15 cellular contexts compared by ENCODE assay signal in the genomic region with DNA sequence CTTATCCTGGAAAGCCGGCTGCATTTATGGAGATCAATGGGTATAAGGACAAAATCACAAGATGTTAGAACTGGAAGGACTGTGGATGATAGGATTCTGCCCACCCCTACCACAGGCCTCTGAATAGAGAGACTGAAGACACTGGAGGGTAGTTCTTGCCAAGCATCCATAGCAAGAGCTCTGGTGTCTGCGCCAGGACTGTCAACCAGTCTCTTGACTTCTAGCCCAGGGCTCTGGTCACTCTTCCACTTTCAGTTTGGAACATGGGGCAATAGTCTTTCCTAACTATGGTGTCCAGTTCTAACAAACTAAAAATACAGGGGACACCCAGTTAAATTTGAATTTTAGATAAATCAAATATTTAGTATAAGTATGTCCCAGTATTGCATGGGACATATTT. TPM values are rescaled to one million over a fixed set of nuclear protein-coding genes. Genes with fewer than 3 reads are reported as not detected.
DNase-seq lines count a peak whose midpoint lies in the region; ATAC-seq, FAIRE-seq and TF ChIP-seq lines count a peak whose summit lies in the region.
"Had no signal": no experiment of that assay in that cellular context is flagged by ENCODE, and none has a peak within 500 bp of the region (broad histone marks: within the 10 kb centered on the region; RNA-seq: fewer than 3 reads in every experiment).

No MANE protein-coding gene starts in this region.

- TF ChIP-seq EP300 in GM12878 (IDR thresholded peaks at IDR 0.05; ENCODE audit: borderline replicate concordance in 1 of 2, control insufficient read depth in 1 of 2, low read depth in 2 of 2, low read length in 2 of 2) = no peak

- no peak for TF ChIP-seq RAD21 in GM12878 (IDR thresholded peaks at IDR 0.05; ENCODE audit: insufficient read depth, low read depth, low read length)

- CTCF ChIA-PET in GM12878 (lab: Yijun Ruan, JAX) = interaction anchor here (0.8 to 1.4 kb wide), 3 partner anchors 11 to 128 kb away, joined by 3 read pairs; no protein-coding TSS in a partner anchor

- TF ChIP-seq CTCF in GM12878 (IDR thresholded peaks at IDR 0.05 in 2 of 3, conservative IDR thresholded peaks at IDR 0.05 in 1 of 3; ENCODE audit: control insufficient read depth in 2 of 3, extremely low read depth in 1 of 3, insufficient read depth in 1 of 3, low read depth in 3 of 3, low read length in 3 of 3) = no peak
- TF ChIP-seq CTCF in uterus (IDR thresholded peaks at IDR 0.05) = no peak
- TF ChIP-seq CTCF in tibial artery (IDR thresholded peaks at IDR 0.05) = no peak

- in situ Hi-C loops in GM12878 (cut with MboI) = no loop called here

- WGBS in GM12878 (ENCODE audit: insufficient coverage, insufficient replicate concordance, low lambda C conversion rate, missing lambda C conversion rate) = 97% methylated on average over 2 of the region's 2 CpGs

- H3K27me3 ChIP-seq in ACC112 (ENCODE audit: insufficient read depth, low read length) (no peaks in the 10 kb centered on the region), GM12878 (replicated peaks in 1 of 2; ENCODE audit: control insufficient read depth in 2 of 2, insufficient read depth in 2 of 2, low read length in 1 of 2) (no peaks in the 10 kb centered on the region), uterus (no peaks in the 10 kb centered on the region), tibial artery (no peaks in the 10 kb centered on the region)

- SMC1A ChIA-PET in GM12878 (lab: Charles Lee; ENCODE audit: uncharacterized antibody, unreplicated experiment) = no interaction called here

- no peak for FAIRE-seq in GM12878 (lab: Jason Lieb, UNC)
- FAIRE-seq: bronchial epithelial cell, frontal cortex had no signal

- no peak overlapping the region for H3K4me2 ChIP-seq in GM12878 (ENCODE audit: control insufficient read depth, insufficient read depth)

- peak; percentile 8; the same call in 1 of the 3 replicates for ATAC-seq in GM12878
- peak; percentile 55 for ATAC-seq in left ventricle myocardium superior
- ATAC-seq: activated CD4-positive, alpha-beta T cell treated with anti-CD3 and anti-CD28 coated beads for 36 hours had no signal

- H3K4me1 ChIP-seq in ACC112 (ENCODE audit: control insufficient read depth, insufficient read depth, low read length, unreplicated experiment) (peaks cover 45% of the 10 kb centered on the region), GM12878 (ENCODE audit: control insufficient read depth, insufficient read depth, low read length) (peaks cover 35% of the 10 kb centered on the region), uterus (peaks cover 9 to 29% of the 10 kb centered on the region in 2 donors), tibial artery (peaks cover 0 to 85% (median 57%) of the 10 kb centered on the region in 4 donors)

- DNase-seq in EL (peak; percentile 31), GM12878 (ENCODE audit: low read depth, low spot score) (no peak), left ventricle myocardium superior (peak; percentile 41), uterus (no peak), HPDE6-E6E7 (ENCODE audit: extremely low spot score) (no peak), tibial artery (no peak)
- no peak for DNase-seq in stimulated activated CD4-positive, alpha-beta T cell treated with anti-CD3 and anti-CD28 coated beads, Interleukin-2, amount 100 ng/mL, for 24 hours
- DNase-seq: activated CD4-positive, alpha-beta T cell treated with anti-CD3 and anti-CD28 coated beads for 36 hours; COR-L47; dermis blood vessel endothelial cell; left colon; MM.1S had no signal

- H2AFZ ChIP-seq in ACC112 (ENCODE audit: low read length, unreplicated experiment) (no peak overlapping the region), GM12878 (ENCODE audit: control insufficient read depth, low read depth, low read length) (no peak overlapping the region)

- peak overlapping the region; percentile 11; the same call in 1 of the 2 replicates for H3K4me3 ChIP-seq in ACC112 (ENCODE audit: low read depth, low read length)
- no peak overlapping the region for H3K4me3 ChIP-seq in GM12878
- H3K4me3 ChIP-seq in uterus = no peak overlapping the region
- no peak overlapping the region for H3K4me3 ChIP-seq in tibial artery

- H3K27ac ChIP-seq in ACC112 (ENCODE audit: low read depth, low read length) (peak overlapping the region; percentile 54), GM12878 (ENCODE audit: control insufficient read depth, insufficient read depth) (no peak overlapping the region), uterus (no peak overlapping the region), tibial artery (no peak overlapping the region)

- peaks cover 16% of the 10 kb centered on the region for H4K20me1 ChIP-seq in GM12878 (ENCODE audit: control insufficient read depth, insufficient read depth)

- H3K36me3 ChIP-seq in ACC112 (ENCODE audit: insufficient read depth, low read length) (no peaks in the 10 kb centered on the region), GM12878 (ENCODE audit: control insufficient read depth in 2 of 2, insufficient read depth in 2 of 2, low read length in 1 of 2) (peaks cover 4 to 5% of the 10 kb centered on the region in 2 experiments), uterus (no peaks in the 10 kb centered on the region), tibial artery (no peaks in the 10 kb centered on the region)

- POLR2A ChIA-PET in GM12878 (lab: Charles Lee) = interaction anchor here (1.3 kb wide), 1 partner anchor 20 kb away, joined by 3 read pairs; no protein-coding TSS in a partner anchor

- RAD21 ChIA-PET in GM12878 (lab: Charles Lee; ENCODE audit: unreplicated experiment) = no interaction called here

- H3K9me3 ChIP-seq in GM12878 (replicated peaks; ENCODE audit: control insufficient read depth, insufficient read depth, low read length) = no peaks in the 10 kb centered on the region
- no peaks in the 10 kb centered on the region for H3K9me3 ChIP-seq in uterus
- H3K9me3 ChIP-seq in tibial artery = no peaks in the 10 kb centered on the region

- H3K79me2 ChIP-seq in ACC112 (ENCODE audit: control insufficient read depth, insufficient read depth, low read length, unreplicated experiment) = peaks cover 90% of the 10 kb centered on the region
- H3K79me2 ChIP-seq in GM12878 (ENCODE audit: control insufficient read depth, insufficient read depth, low read length) = peaks cover 95% of the 10 kb centered on the region

- TF ChIP-seq POLR2A in GM12878 (IDR thresholded peaks at IDR 0.05; ENCODE audit: low read depth, low read length) = no peak
- no peak for TF ChIP-seq POLR2A in uterus (IDR thresholded peaks at IDR 0.05)

- BruUV-seq in GM12878 (replicated peaks; lab: Mats Ljungman, UMichigan) = no TSS peak

- intact Hi-C loops in GM12878 (cut with micrococcal nuclease; ENCODE audit: unreplicated experiment) (no loop called here), left ventricle myocardium superior (cut with micrococcal nuclease) (no loop called here), uterus (cut with DNase I; ENCODE audit: low total_unique reads) (no loop called here), tibial artery (cut with DNase I; ENCODE audit: low total_unique reads) (no loop called here)

- no peak overlapping the region for H3K9ac ChIP-seq in GM12878 (ENCODE audit: control insufficient read depth, insufficient read depth, low read length)

TF ChIP-seq in GM12878, 131 proteins besides CTCF, POLR2A, EP300 and RAD21:
- TF ChIP-seq, protein P1, sequence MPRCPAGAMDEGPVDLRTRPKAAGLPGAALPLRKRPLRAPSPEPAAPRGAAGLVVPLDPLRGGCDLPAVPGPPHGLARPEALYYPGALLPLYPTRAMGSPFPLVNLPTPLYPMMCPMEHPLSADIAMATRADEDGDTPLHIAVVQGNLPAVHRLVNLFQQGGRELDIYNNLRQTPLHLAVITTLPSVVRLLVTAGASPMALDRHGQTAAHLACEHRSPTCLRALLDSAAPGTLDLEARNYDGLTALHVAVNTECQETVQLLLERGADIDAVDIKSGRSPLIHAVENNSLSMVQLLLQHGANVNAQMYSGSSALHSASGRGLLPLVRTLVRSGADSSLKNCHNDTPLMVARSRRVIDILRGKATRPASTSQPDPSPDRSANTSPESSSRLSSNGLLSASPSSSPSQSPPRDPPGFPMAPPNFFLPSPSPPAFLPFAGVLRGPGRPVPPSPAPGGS (IDR thresholded peaks at IDR 0.05; ENCODE audit: borderline replicate concordance, insufficient read depth, low read depth, low read length, poor library complexity, severe bottlenecking) = no peak
- TF ChIP-seq, protein P2, sequence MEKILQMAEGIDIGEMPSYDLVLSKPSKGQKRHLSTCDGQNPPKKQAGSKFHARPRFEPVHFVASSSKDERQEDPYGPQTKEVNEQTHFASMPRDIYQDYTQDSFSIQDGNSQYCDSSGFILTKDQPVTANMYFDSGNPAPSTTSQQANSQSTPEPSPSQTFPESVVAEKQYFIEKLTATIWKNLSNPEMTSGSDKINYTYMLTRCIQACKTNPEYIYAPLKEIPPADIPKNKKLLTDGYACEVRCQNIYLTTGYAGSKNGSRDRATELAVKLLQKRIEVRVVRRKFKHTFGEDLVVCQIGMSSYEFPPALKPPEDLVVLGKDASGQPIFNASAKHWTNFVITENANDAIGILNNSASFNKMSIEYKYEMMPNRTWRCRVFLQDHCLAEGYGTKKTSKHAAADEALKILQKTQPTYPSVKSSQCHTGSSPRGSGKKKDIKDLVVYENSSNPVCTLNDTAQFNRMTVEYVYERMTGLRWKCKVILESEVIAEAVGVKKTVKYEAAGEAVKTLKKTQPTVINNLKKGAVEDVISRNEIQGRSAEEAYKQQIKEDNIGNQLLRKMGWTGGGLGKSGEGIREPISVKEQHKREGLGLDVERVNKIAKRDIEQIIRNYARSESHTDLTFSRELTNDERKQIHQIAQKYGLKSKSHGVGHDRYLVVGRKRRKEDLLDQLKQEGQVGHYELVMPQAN (conservative IDR thresholded peaks at IDR 0.05) = no peak

RNA-seq across cellular contexts. Expression of a gene that starts 23.4 kb away (rescaled TPM):
- 116 and 118 TPM in 2 replicates for total RNA-seq in GM12878 (2013; cell fraction: nucleolus; rRNA removed)
- 54.0 and 63.2 TPM in 2 replicates for total RNA-seq in GM12878 (2014; rRNA removed)
- total RNA-seq in GM12878 (2014; rRNA removed; fragmentation: Illumina TruSeq; extraction: Trizol) = 59.8 and 63.1 TPM in 2 replicates
- total RNA-seq in GM12878 (2021) = 219 and 227 TPM in 2 replicates
- 45.4 TPM for polyA plus RNA-seq in GM12878 (2011; ENCODE audit: low read depth)
- 30.0 and 58.4 TPM in 2 replicates for polyA plus RNA-seq in GM12878 (2011; rRNA removed)
- 42.4 and 55.8 TPM in 2 replicates for polyA plus RNA-seq in GM12878 (2011; cell fraction: cytosol; rRNA removed)
- polyA plus RNA-seq in GM12878 (2011; cell fraction: nucleus; rRNA removed) = 99.6 and 121 TPM in 2 replicates
- polyA plus RNA-seq in GM12878 (2012) = 57.6 and 61.3 TPM in 2 replicates
- polyA plus RNA-seq in GM12878 (2014; fragmentation: Illumina TruSeq; extraction: Trizol) = 132 and 140 TPM in 2 replicates
- polyA plus RNA-seq in GM12878 (2014; fragmentation: Nextera tagmentation; extraction: Ambion mirVana) = 10 to 100 TPM; 22.6 to 39.3 TPM
- 83.7 and 90.5 TPM in 2 replicates for polyA plus RNA-seq in GM12878 (2014; rRNA removed)
- polyA plus RNA-seq in GM12878 (2016; fragmentation: Nextera tagmentation; extraction: Ambion mirVana) = 10 to 100 TPM; 30.0 to 34.3 TPM
- 67.0 and 86.7 TPM in 2 replicates for polyA minus RNA-seq in GM12878 (2011; rRNA and poly(A)+ RNA removed)
- polyA minus RNA-seq in GM12878 (2011; cell fraction: cytosol; rRNA and poly(A)+ RNA removed) = 44.5 and 48.9 TPM in 2 replicates
- polyA minus RNA-seq in GM12878 (2011; cell fraction: nucleus; rRNA and poly(A)+ RNA removed) = 58.8 and 110 TPM in 2 replicates
- 155 TPM for total RNA-seq in left ventricle myocardium superior
- 100 to 1,000 TPM in 1 of 4 donors, 10 to 100 TPM in 3; 33.3 to 202 (median 47.1) TPM for total RNA-seq in uterus

Comparison
In these comparisons a context has a peak if more than half of its experiments do, and no peak if none do; other contexts are left out.
1. DNase-seq: peak in EL (single experiment) and left ventricle myocardium superior (single experiment); none in GM12878 (single experiment), uterus (0 of 2), stimulated activated CD4-positive, alpha-beta T cell treated with anti-CD3 and anti-CD28 coated beads, Interleukin-2, amount 100 ng/mL, for 24 hours (0 of 2), HPDE6-E6E7 (single experiment) and tibial artery (0 of 2).